Comparison of ENCODE assay signal across 10 cellular contexts in the genomic region with DNA sequence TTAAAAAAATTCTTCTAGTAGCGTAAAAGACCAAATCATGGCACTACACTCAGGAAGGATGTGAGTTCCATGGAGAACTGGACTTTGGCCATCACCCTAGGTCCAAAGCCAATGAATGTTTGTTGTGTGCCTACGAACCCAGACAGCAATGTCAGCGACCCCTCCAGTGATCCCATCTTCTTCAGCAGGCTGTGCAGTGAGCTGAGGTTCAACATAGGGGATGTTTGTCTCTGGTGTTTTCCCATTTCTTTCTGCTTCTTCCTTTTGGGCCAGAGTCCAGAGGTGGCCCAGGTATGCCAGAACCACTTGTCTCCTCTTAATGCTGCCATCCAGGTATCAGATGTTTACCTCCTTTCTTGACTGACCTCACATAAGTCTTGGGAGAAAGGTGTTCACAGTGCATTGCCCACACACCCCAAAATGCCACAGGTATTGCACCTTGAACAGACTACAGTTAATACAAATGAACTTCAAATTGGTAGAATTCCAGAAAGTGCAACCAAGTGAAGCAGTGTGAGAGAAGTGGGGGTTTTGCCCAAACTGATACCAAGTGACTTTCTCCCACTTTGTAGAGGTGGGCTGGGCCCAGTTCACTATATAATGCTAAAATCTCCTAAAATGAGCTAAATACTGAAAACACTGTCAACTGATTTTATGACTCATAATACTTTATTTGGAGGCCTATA. TPM values are rescaled to one million over a fixed set of nuclear protein-coding genes. Genes with fewer than 3 reads are reported as not detected.
"Had no signal": no experiment of that assay in that cellular context is flagged by ENCODE, and none has a peak within 500 bp of the region (broad histone marks: within the 10 kb centered on the region; RNA-seq: fewer than 3 reads in every experiment).

No MANE protein-coding gene starts in this region.

- ATAC-seq: K562 had no signal

- H3K9ac ChIP-seq: KMS-11 had no signal

- H3K4me2 ChIP-seq: KMS-11 had no signal

- H3K27ac ChIP-seq: HL-60, KMS-11 had no signal

- FAIRE-seq: HTR-8/SVneo, K562 had no signal

- H3K4me3 ChIP-seq: K562 had no signal

- DNase-seq: IMR-90, KBM-7, KG1 had no signal

RNA-seq across cellular contexts. Expression of gene LINC00237, which starts 33.9 kb away (rescaled TPM):
- total RNA-seq: HT-29, HT1080, IMR-90, K562 had no signal
- polyA plus RNA-seq: IgD-negative memory B cell, IMR-90, K562 had no signal
